Comparison of ENCODE assay signal across 11 cellular contexts in the genomic region with DNA sequence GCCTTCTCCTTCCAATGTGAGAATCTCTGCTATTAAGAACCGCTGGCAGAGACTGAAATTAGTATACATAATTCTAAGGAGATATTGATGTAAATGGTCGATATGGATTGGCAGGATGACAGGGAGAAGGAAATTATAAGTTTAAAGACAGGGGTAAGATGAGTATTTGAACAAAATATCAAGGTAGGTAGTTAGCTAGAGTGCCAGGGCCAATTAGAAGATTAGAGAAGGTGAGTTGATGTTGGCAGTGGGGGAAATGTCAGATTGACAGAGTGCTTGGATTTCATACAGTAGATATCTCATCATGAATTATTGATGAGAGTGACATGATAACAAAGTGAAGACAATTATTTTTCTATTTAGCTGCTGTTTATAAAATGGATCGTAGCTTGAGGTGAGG.
"Had no signal": no experiment of that assay in that cellular context is flagged by ENCODE, and none has a peak within 500 bp of the region (broad histone marks: within the 10 kb centered on the region; RNA-seq: fewer than 3 reads in every experiment).

No MANE protein-coding gene starts in this region.

- H3K9me3 ChIP-seq: HAP-1 had no signal

- H3K27ac Mint-ChIP-seq: GM23338, H9, HFFc6 had no signal

- H3K4me3 Mint-ChIP-seq: GM23338, H9, HFFc6 had no signal

- H2AFZ ChIP-seq: GM23248, GM23338 had no signal

- H3K9me3 Mint-ChIP-seq: GM23338, H9, HFFc6 had no signal

- H3K27ac ChIP-seq: GM23248 had no signal

- H3K4me2 ChIP-seq: GM23338 had no signal

- H3K4me3 ChIP-seq: GM23248, GM23338, HAP-1 had no signal

- ATAC-seq: GM23338, HCT116 had no signal

- DNase-seq: GM23248, GOT3, H7, H9, HCEC 1CT, HFFc6 had no signal

- H3K9ac ChIP-seq: GM23248 had no signal

- FAIRE-seq: H1, H54 had no signal

- H3K4me1 Mint-ChIP-seq: GM23338 had no signal

- H3K36me3 ChIP-seq: HAP-1 had no signal
